ENCODE assay signal across 26 cellular contexts in genomic region chr12:40065636-40066035, GRCh38.
"Had no signal": no experiment of that assay in that cellular context is flagged by ENCODE, and none has a peak within 500 bp of the region (broad histone marks: within the 10 kb centered on the region; RNA-seq: fewer than 3 reads in every experiment).

No MANE protein-coding gene starts in this region.

- H3K36me3 ChIP-seq: gastrocnemius medialis, heart left ventricle, lower lobe of right lung, neutrophil, pancreas, right atrium auricular region, spleen, thoracic aorta, tibial nerve, upper lobe of left lung had no signal

- H3K4me3 ChIP-seq: coronary artery, gastrocnemius medialis, heart left ventricle, lower lobe of right lung, pancreas, right atrium auricular region, spleen, thoracic aorta, tibial nerve, upper lobe of left lung had no signal

- ATAC-seq: effector memory CD8-positive, alpha-beta T cell; gastrocnemius medialis; heart left ventricle; left colon; left ventricle myocardium superior; lower lobe of right lung; natural killer cell treated with Interleukin-12 subunit alpha and Interleukin-12 subunit beta and Interleukin-15 and Interleukin-18, amount 100 ng/mL, for 72 hours; pancreas; sciatic nerve; stimulated activated memory B cell treated with anti-CD40 and anti-IgM and Interleukin-4, amounts not matched to agents 10 μg/mL and 1 μg/mL and 100 μg/mL, for 72 hours; stimulated activated naive CD8-positive, alpha-beta T cell treated with anti-CD3 and anti-CD28 coated beads, Interleukin-15, Interleukin-2, amounts not matched to agents 100 U/mL and 50 U/mL, for 24 hours had no signal

- H3K4me1 ChIP-seq: gastrocnemius medialis, lower lobe of right lung, spleen, upper lobe of left lung had no signal

- H3K27ac ChIP-seq: coronary artery, gastrocnemius medialis, lower lobe of right lung, neutrophil, pancreas, right atrium auricular region, spleen, thoracic aorta, tibial nerve, upper lobe of left lung had no signal

- H3K27me3 ChIP-seq: gastrocnemius medialis, heart left ventricle, neutrophil, pancreas, right atrium auricular region, spleen, tibial nerve, upper lobe of left lung had no signal

- H3K9me3 ChIP-seq: gastrocnemius medialis, heart left ventricle, lower lobe of right lung, neutrophil, pancreas, right atrium auricular region, spleen, thoracic aorta, tibial nerve, upper lobe of left lung had no signal

- DNase-seq: dermis blood vessel endothelial cell; effector memory CD8-positive, alpha-beta T cell; erythroblast; gastrocnemius medialis; heart left ventricle; hippocampal formation; immature natural killer cell; islet precursor cell; kidney glomerular epithelial cell; left colon; left ventricle myocardium superior; lower lobe of right lung; naive B cell; pancreas; spleen; stimulated activated CD4-positive, alpha-beta T cell treated with anti-CD3 and anti-CD28 coated beads, Interleukin-4, amount 100 ng/mL, for 4 hours; stimulated activated naive CD8-positive, alpha-beta T cell treated with anti-CD3 and anti-CD28 coated beads, Interleukin-15, Interleukin-2, amounts not matched to agents 100 U/mL and 50 U/mL, for 24 hours; upper lobe of left lung had no signal
